Comparison of ENCODE assay signal across 30 cellular contexts in the genomic region with DNA sequence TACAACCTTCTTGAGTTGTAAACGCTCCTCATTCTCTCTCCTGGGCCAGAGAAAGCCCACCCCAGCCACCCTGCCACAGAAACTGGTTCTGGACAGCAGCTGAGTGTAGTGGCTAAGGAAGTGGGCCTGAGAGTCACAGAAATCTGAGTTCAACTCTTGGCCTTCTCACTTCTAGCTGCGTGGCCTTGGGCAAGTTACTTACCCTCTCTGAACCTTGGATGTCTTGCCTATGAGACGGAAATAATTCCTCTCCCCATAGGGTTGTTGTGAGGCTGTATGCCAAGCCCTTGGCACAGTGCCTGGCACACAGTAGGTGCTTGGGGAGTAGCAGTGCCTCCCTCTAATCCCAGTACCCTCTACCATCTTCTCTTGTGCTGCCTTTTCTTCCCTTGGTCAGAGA. TPM values are rescaled to one million over a fixed set of nuclear protein-coding genes. Genes with fewer than 3 reads are reported as not detected.
"Had no signal": no experiment of that assay in that cellular context is flagged by ENCODE, and none has a peak within 500 bp of the region (broad histone marks: within the 10 kb centered on the region; RNA-seq: fewer than 3 reads in every experiment).

No MANE protein-coding gene starts in this region.

- H3K4me3 Mint-ChIP-seq: activated CD4-positive, alpha-beta T cell treated with anti-CD3 and anti-CD28 coated beads, Interleukin-2, amount 10 ng/mL, durations not matched to agents 7 days and 5 days; activated CD8-positive, alpha-beta T cell treated with anti-CD3 and anti-CD28 coated beads for 36 hours; activated naive CD4-positive, alpha-beta T cell treated with anti-CD3 and anti-CD28 coated beads for 36 hours; activated naive CD4-positive, alpha-beta T cell treated with anti-CD3 and anti-CD28 coated beads, Interleukin-2, amount 50 U/mL, for 24 hours; activated naive CD8-positive, alpha-beta T cell treated with anti-CD3 and anti-CD28 coated beads for 36 hours; activated naive CD8-positive, alpha-beta T cell treated with anti-CD3 and anti-CD28 coated beads, Interleukin-2, amount 50 U/mL, for 24 hours; activated T-cell treated with anti-CD3 and anti-CD28 coated beads, Interleukin-2, amount 50 U/mL, for 4 hours; central memory CD8-positive, alpha-beta T cell; dendritic cell treated with granulocyte-macrophage colony-stimulating factor and Interleukin-4, amounts not matched to agents 40 ng/mL and 50 ng/mL, for 4 days; endodermal cell had no signal

- H3K4me1 Mint-ChIP-seq: activated CD4-positive, alpha-beta T cell treated with anti-CD3 and anti-CD28 coated beads, Interleukin-2, amount 10 ng/mL, durations not matched to agents 7 days and 5 days; activated naive CD4-positive, alpha-beta T cell treated with anti-CD3 and anti-CD28 coated beads, Interleukin-2, amount 50 U/mL, for 24 hours; activated naive CD8-positive, alpha-beta T cell treated with anti-CD3 and anti-CD28 coated beads for 36 hours; activated naive CD8-positive, alpha-beta T cell treated with anti-CD3 and anti-CD28 coated beads, Interleukin-2, amount 50 U/mL, for 24 hours; central memory CD8-positive, alpha-beta T cell had no signal

- H3K27me3 Mint-ChIP-seq: activated CD4-positive, alpha-beta T cell treated with anti-CD3 and anti-CD28 coated beads, Interleukin-2, amount 10 ng/mL, durations not matched to agents 7 days and 5 days; activated CD8-positive, alpha-beta T cell treated with anti-CD3 and anti-CD28 coated beads for 36 hours; activated naive CD4-positive, alpha-beta T cell treated with anti-CD3 and anti-CD28 coated beads, Interleukin-2, amount 50 U/mL, for 24 hours; activated naive CD8-positive, alpha-beta T cell treated with anti-CD3 and anti-CD28 coated beads for 36 hours; activated naive CD8-positive, alpha-beta T cell treated with anti-CD3 and anti-CD28 coated beads, Interleukin-2, amount 50 U/mL, for 24 hours; central memory CD8-positive, alpha-beta T cell had no signal

- H3K27me3 ChIP-seq: adrenal gland, body of pancreas, cardiac muscle cell, dorsolateral prefrontal cortex, esophagus muscularis mucosa, gastrocnemius medialis had no signal

- DNase-seq: activated CD4-positive, alpha-beta T cell treated with anti-CD3 and anti-CD28 coated beads for 1 hour; activated CD4-positive, alpha-beta T cell treated with anti-CD3 and anti-CD28 coated beads for 4 hours; activated CD4-positive, alpha-beta T cell treated with anti-CD3 and anti-CD28 coated beads, Interleukin-2, amount 10 ng/mL, durations not matched to agents 7 days and 5 days; activated CD4-positive, alpha-beta T cell treated with anti-CD3 and anti-CD28 coated beads, Interleukin-2, amount 50 U/mL, for 4 hours; activated CD4-positive, CD25-positive, alpha-beta regulatory T cell; activated CD8-positive, alpha-beta memory T cell treated with anti-CD3 and anti-CD28 coated beads for 24 hours; activated CD8-positive, alpha-beta T cell treated with anti-CD3 and anti-CD28 coated beads for 36 hours; activated effector memory CD4-positive, alpha-beta T cell treated with anti-CD3 and anti-CD28 coated beads, Interleukin-2, amount 50 U/mL, for 16 hours; activated naive CD4-positive, alpha-beta T cell treated with anti-CD3 and anti-CD28 coated beads for 36 hours; activated naive CD8-positive, alpha-beta T cell treated with anti-CD3 and anti-CD28 coated beads for 36 hours; activated naive CD8-positive, alpha-beta T cell treated with anti-CD3 and anti-CD28 coated beads, Interleukin-2, amount 50 U/mL, for 24 hours; activated T-cell treated with anti-CD3 and anti-CD28 coated beads, Interleukin-2, amount 50 U/mL, for 4 hours; adrenal gland; amygdala; aorta; body of pancreas; dorsolateral prefrontal cortex; effector memory CD4-positive, alpha-beta T cell; endodermal cell; erythroblast; gastrocnemius medialis; T-helper 2 cell had no signal

- H3K36me3 Mint-ChIP-seq: activated naive CD4-positive, alpha-beta T cell treated with anti-CD3 and anti-CD28 coated beads, Interleukin-2, amount 50 U/mL, for 24 hours; activated naive CD8-positive, alpha-beta T cell treated with anti-CD3 and anti-CD28 coated beads for 36 hours had no signal

- H3K4me3 ChIP-seq: adrenal gland, body of pancreas, cardiac muscle cell, coronary artery, dorsolateral prefrontal cortex, esophagus muscularis mucosa, gastrocnemius medialis had no signal

- ATAC-seq: activated T-cell treated with anti-CD3 and anti-CD28 coated beads, Interleukin-2, amount 50 U/mL, for 4 hours; body of pancreas; gastrocnemius medialis had no signal

- H3K9me3 ChIP-seq: adrenal gland, body of pancreas, esophagus muscularis mucosa, gastrocnemius medialis had no signal

- H3K27ac ChIP-seq: adrenal gland, body of pancreas, cardiac muscle cell, coronary artery, dorsolateral prefrontal cortex, esophagus muscularis mucosa, foreskin keratinocyte, gastrocnemius medialis had no signal

- H3K36me3 ChIP-seq: adrenal gland, cardiac muscle cell, esophagus muscularis mucosa, gastrocnemius medialis had no signal

- H3K27ac Mint-ChIP-seq: activated CD4-positive, alpha-beta T cell treated with anti-CD3 and anti-CD28 coated beads, Interleukin-2, amount 10 ng/mL, durations not matched to agents 7 days and 5 days; activated CD8-positive, alpha-beta T cell treated with anti-CD3 and anti-CD28 coated beads for 36 hours; activated naive CD4-positive, alpha-beta T cell treated with anti-CD3 and anti-CD28 coated beads for 36 hours; activated naive CD4-positive, alpha-beta T cell treated with anti-CD3 and anti-CD28 coated beads, Interleukin-2, amount 50 U/mL, for 24 hours; activated naive CD8-positive, alpha-beta T cell treated with anti-CD3 and anti-CD28 coated beads for 36 hours; activated naive CD8-positive, alpha-beta T cell treated with anti-CD3 and anti-CD28 coated beads, Interleukin-2, amount 50 U/mL, for 24 hours; activated T-helper 2 cell treated with anti-CD3 and anti-CD28 coated beads, Interferon-gamma antibody, Interleukin-2, Interleukin-4, amounts not matched to agents 10 μg/mL and 5 μg/mL and 100 μg/mL, durations not matched to agents 14 hours and 24 hours and 36 hours; dendritic cell treated with granulocyte-macrophage colony-stimulating factor and Interleukin-4, amounts not matched to agents 40 ng/mL and 50 ng/mL, for 4 days had no signal

- H3K9me3 Mint-ChIP-seq: activated CD4-positive, alpha-beta T cell treated with anti-CD3 and anti-CD28 coated beads, Interleukin-2, amount 10 ng/mL, durations not matched to agents 7 days and 5 days; activated CD8-positive, alpha-beta T cell treated with anti-CD3 and anti-CD28 coated beads for 36 hours; activated naive CD4-positive, alpha-beta T cell treated with anti-CD3 and anti-CD28 coated beads for 36 hours; activated naive CD4-positive, alpha-beta T cell treated with anti-CD3 and anti-CD28 coated beads, Interleukin-2, amount 50 U/mL, for 24 hours; activated naive CD8-positive, alpha-beta T cell treated with anti-CD3 and anti-CD28 coated beads for 36 hours; activated naive CD8-positive, alpha-beta T cell treated with anti-CD3 and anti-CD28 coated beads, Interleukin-2, amount 50 U/mL, for 24 hours; activated T-cell treated with anti-CD3 and anti-CD28 coated beads, Interleukin-2, amount 50 U/mL, for 4 hours; activated T-helper 2 cell treated with anti-CD3 and anti-CD28 coated beads, Interferon-gamma antibody, Interleukin-2, Interleukin-4, amounts not matched to agents 10 μg/mL and 5 μg/mL and 100 μg/mL, durations not matched to agents 14 hours and 24 hours and 36 hours; central memory CD8-positive, alpha-beta T cell; dendritic cell treated with granulocyte-macrophage colony-stimulating factor and Interleukin-4, amounts not matched to agents 40 ng/mL and 50 ng/mL, for 4 days; endodermal cell had no signal

- H3K4me1 ChIP-seq: adrenal gland, body of pancreas, foreskin keratinocyte, gastrocnemius medialis had no signal

RNA-seq across cellular contexts. Expression of a gene that starts 51.5 kb away (rescaled TPM):
- total RNA-seq: activated CD4-positive, alpha-beta T cell treated with anti-CD3 and anti-CD28 coated beads, Interleukin-2, amount 10 ng/mL, durations not matched to agents 7 days and 5 days; activated naive CD4-positive, alpha-beta T cell treated with anti-CD3 and anti-CD28 coated beads for 36 hours; foreskin keratinocyte had no signal
